Comparison of ENCODE assay signal across 8 cellular contexts in the genomic region with DNA sequence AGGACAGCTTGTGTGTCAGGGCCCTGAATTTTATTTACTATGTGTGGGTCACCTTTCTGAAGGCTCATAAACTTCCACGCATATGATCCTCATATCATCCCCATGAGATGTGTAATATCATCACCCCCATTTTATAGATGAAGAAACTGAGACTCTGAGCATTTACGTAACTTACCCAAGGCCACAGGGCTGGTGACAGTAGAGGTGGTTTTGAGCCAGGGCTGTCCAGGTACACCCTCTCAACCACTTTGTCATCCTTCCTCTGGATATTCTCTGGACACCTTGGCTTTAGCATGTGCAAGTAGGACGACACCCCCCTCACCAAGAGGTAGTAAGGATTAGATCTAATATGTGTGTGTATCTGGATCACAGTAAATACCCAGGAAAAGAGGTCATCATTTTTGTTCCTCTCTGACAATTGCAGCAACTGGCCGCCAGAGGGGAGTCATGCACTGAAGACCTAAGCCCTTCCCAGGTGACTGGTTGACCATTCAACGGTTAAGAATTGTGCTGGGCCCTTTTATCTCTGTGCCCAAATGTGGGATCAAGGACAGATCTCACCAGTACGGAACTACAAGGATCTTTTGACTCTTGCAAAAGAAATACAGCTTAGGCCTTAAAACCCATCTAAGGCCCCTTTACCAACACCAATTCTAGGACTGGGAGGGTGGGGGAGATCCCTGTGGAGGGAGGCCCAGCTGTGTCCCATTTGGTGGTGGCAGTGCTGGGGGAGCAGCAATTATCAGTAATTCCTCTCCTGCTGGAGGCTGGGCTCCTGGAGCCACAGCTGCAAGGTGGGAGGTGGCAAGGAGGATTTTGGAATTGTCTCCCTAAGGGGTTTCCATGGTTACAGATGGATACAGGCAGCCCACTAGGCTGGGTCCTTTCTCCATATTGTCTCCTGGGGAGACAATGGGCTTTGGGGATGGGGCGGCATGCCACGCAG.
DNase-seq lines count a peak whose midpoint lies in the region; ATAC-seq, FAIRE-seq and TF ChIP-seq lines count a peak whose summit lies in the region.

No MANE protein-coding gene starts in this region.

- no peak overlapping the region for H3K27ac ChIP-seq in C4-2B

- no peak for ATAC-seq in HG02938 (IDR thresholded peaks at IDR 0.05; ENCODE audit: unreplicated experiment)

- DNase-seq in HK-2 (ENCODE audit: unreplicated experiment) (peak; percentile 78), NCI-H774 (lab: John Stamatoyannopoulos, UW) (peak; percentile 33), midbrain (lab: John Stamatoyannopoulos, UW) (peak; percentile 71)
- peak; percentile 87 for DNase-seq in activated CD8-positive, alpha-beta memory T cell treated with anti-CD3 and anti-CD28 coated beads for 24 hours
- DNase-seq in stimulated activated naive CD4-positive, alpha-beta T cell (lab: John Stamatoyannopoulos, UW): peak; percentile 23 to 73 (median 55)

- peak; percentile 4 for FAIRE-seq in endometrium (lab: Jason Lieb, UNC)

- peak; percentile 80 for TF ChIP-seq CTCF in C4-2B (conservative IDR thresholded peaks at IDR 0.05)

Comparison
In these comparisons a context has a peak if more than half of its experiments do, and no peak if none do; other contexts are left out.
1. DNase-seq: peak in every context shown above with its lines; median percentile 87 in activated CD8-positive, alpha-beta memory T cell treated with anti-CD3 and anti-CD28 coated beads for 24 hours; 78 in HK-2; 71 in midbrain; 55 in stimulated activated naive CD4-positive, alpha-beta T cell; 33 in NCI-H774.